1 cellular context compared by ENCODE assay signal in genomic region chr13:110037925-110038573, GRCh38.
TF ChIP-seq lines count a peak whose summit lies in the region.

No MANE protein-coding gene starts in this region.

TF ChIP-seq in IMR-90, 13 proteins besides CTCF, POLR2A, EP300 and RAD21 (continued from another document):
- TF ChIP-seq NFE2L2 (IDR thresholded peaks at IDR 0.05; ENCODE audit: low read depth, low read length) (no peak), MAFK (IDR thresholded peaks at IDR 0.05; ENCODE audit: low read depth, low read length) (no peak)
TF ChIP-seq in IMR-90: peak in this region for 0.
